In genomic region chr20:43955244-43956191, GRCh38 we compare ENCODE assay signal across 8 cellular contexts. TPM values are rescaled to one million over a fixed set of nuclear protein-coding genes. Genes with fewer than 3 reads are reported as not detected.
DNase-seq lines count a peak whose midpoint lies in the region; ATAC-seq, FAIRE-seq and TF ChIP-seq lines count a peak whose summit lies in the region.

No MANE protein-coding gene starts in this region.

- H3K9me3 ChIP-seq in adrenal gland (replicated peaks in 1 of 3): no peaks in the 10 kb centered on the region
- no peaks in the 10 kb centered on the region for H3K9me3 ChIP-seq in mucosa of descending colon

- peak overlapping the region in 4 of 5 donors; percentile 27 to 67 (median 63) for H3K27ac ChIP-seq in adrenal gland

- no peaks in the 10 kb centered on the region for H3K27me3 ChIP-seq in adrenal gland

- in situ Hi-C loops in SK-MEL-5 (cut with HindIII; ENCODE audit: low pct_unique_long_range_greater_than_20kb, low sequenced_read_pairs): no loop called here

- peaks cover 23 to 34% of the 10 kb centered on the region in 2 donors for H3K4me1 ChIP-seq in adrenal gland (replicated peaks in 1 of 2)
- H3K4me1 ChIP-seq in mucosa of descending colon (ENCODE audit: low read depth): peaks cover 16% of the 10 kb centered on the region

- FAIRE-seq in GM19239 (lab: Jason Lieb, UNC): peak; percentile 96

- H3K4me3 Mint-ChIP-seq in progenitor cell of endocrine pancreas (ENCODE audit: low read depth): no peak overlapping the region

- WGBS in adrenal gland, 4 donors: 37 to 47% (median 44%) methylated on average over 11 to 12 of the region's 12 CpGs

- H3K36me3 Mint-ChIP-seq in progenitor cell of endocrine pancreas (ENCODE audit: insufficient read depth): peaks cover 2% of the 10 kb centered on the region

- ATAC-seq in HG03196 (IDR thresholded peaks at IDR 0.05; ENCODE audit: unreplicated experiment): peak; percentile 67
- peak; percentile 68 for ATAC-seq in mucosa of descending colon

- H3K27ac Mint-ChIP-seq in progenitor cell of endocrine pancreas: no peak overlapping the region

- no peak for TF ChIP-seq CTCF in AG09309 (IDR thresholded peaks at IDR 0.05; ENCODE audit: control insufficient read depth, insufficient read depth, low read depth, low read length, missing control alignments)
- peak in 1 of 6 experiments; percentile 7 for TF ChIP-seq CTCF in adrenal gland (IDR thresholded peaks at IDR 0.05)
- TF ChIP-seq CTCF in mucosa of descending colon (IDR thresholded peaks at IDR 0.05): no peak
- no peak for TF ChIP-seq CTCF in progenitor cell of endocrine pancreas (IDR thresholded peaks at IDR 0.05; ENCODE audit: unreplicated experiment)

- no peak for TF ChIP-seq POLR2A in adrenal gland (IDR thresholded peaks at IDR 0.05)

- H3K27me3 Mint-ChIP-seq in progenitor cell of endocrine pancreas: peaks cover 7% of the 10 kb centered on the region

- no peak overlapping the region for H3K4me3 ChIP-seq in AG09309 (ENCODE audit: control insufficient read depth, low read depth, low read length)
- H3K4me3 ChIP-seq in adrenal gland: no peak overlapping the region
- H3K4me3 ChIP-seq in mucosa of descending colon: no peak overlapping the region

- intact Hi-C loops in adrenal gland (cut with DNase I) (no loop called here), mucosa of descending colon (cut with DNase I, micrococcal nuclease) (no loop called here)

- peak; percentile 87 for DNase-seq in AG09309 (ENCODE audit: low read depth)
- peak; percentile 60 for DNase-seq in GM19239 (ENCODE audit: insufficient read length, low spot score)
- peak; percentile 42 for DNase-seq in SK-MEL-5 (ENCODE audit: low read depth, low spot score)
- DNase-seq in adrenal gland: peak in 5 of 7 donors; percentile 51 to 75 (median 70)
- no peak for DNase-seq in mucosa of descending colon
- no peak for DNase-seq in retina
- no peak for DNase-seq in progenitor cell of endocrine pancreas (ENCODE audit: low spot score, unreplicated experiment)

- H3K4me1 Mint-ChIP-seq in progenitor cell of endocrine pancreas (ENCODE audit: low read depth): peaks cover 11% of the 10 kb centered on the region

- H3K9me3 Mint-ChIP-seq in progenitor cell of endocrine pancreas (ENCODE audit: low read depth): peaks cover 5% of the 10 kb centered on the region

- H3K36me3 ChIP-seq in adrenal gland (replicated peaks in 1 of 2) (no peaks in the 10 kb centered on the region), mucosa of descending colon (ENCODE audit: low read depth) (no peaks in the 10 kb centered on the region)

RNA-seq across cellular contexts. Expression of gene TOX2, which starts 40.9 kb away (rescaled TPM):
- total RNA-seq in SK-MEL-5 (2014; rRNA removed; shearing (Covaris generic)): 0.37 and 0.51 TPM in 2 replicates
- polyA plus RNA-seq in SK-MEL-5 (2015; cell fraction: cytosol; rRNA removed): 3.9 and 4.7 TPM in 2 replicates
- 0.84 and 1.1 TPM in 2 replicates for polyA plus RNA-seq in SK-MEL-5 (2015; cell fraction: nucleus; rRNA removed)
- total RNA-seq in adrenal gland (1 to 10 TPM in 7 of 8 donors, under 1 TPM in 1; 0.42 to 7.6 (median 2.7) TPM), mucosa of descending colon (1 to 10 TPM; 2.9 to 6.1 (median 5.5) TPM), progenitor cell of endocrine pancreas (2.5 and 2.8 TPM in 2 replicates)
- polyA plus RNA-seq in adrenal gland: 1 to 10 TPM; 2.6 to 6.7 (median 3.3) TPM

Comparison
In these comparisons a context has a peak if more than half of its experiments do, and no peak if none do; other contexts are left out.
1. DNase-seq: peak in AG09309 (single experiment), GM19239 (single experiment), SK-MEL-5 (single experiment) and adrenal gland (5 of 7); none in mucosa of descending colon (0 of 3), retina (single experiment) and progenitor cell of endocrine pancreas (single experiment).